In the genomic region with DNA sequence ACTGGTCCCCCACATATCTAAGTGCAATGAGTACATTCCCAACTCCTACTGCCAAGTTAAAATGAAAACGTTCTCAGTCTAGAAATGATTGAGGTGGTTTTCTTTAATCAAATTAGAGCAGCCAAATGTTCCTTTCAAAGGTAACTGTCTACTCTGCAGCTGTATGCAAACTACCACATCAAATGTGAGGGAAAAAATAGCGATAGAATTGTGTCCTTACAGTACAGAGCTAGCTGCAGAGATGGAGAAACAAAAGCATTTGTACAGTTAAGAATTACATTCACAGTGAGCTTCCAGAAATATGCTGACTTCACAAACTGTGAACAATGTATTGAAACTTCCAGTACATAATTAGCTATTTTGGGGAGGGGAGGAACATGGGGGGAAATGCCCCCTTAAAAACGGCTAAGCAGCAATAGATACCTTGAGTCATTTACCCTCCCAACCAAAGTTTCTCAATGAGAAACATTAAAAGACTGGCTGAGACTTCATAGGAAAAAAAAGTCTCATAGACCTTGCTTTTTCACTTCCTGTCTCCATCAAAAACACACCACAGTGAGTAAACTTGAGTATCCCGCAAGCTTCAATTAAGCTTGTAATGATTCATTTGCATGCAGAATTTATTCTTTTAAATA, we compare ENCODE assay signal across 8 cellular contexts. TPM values are rescaled to one million over a fixed set of nuclear protein-coding genes. Genes with fewer than 3 reads are reported as not detected.
DNase-seq lines count a peak whose midpoint lies in the region; ATAC-seq and FAIRE-seq lines count a peak whose summit lies in the region.

No MANE protein-coding gene starts in this region.

- ATAC-seq in GM18909 (IDR thresholded peaks at IDR 0.05; ENCODE audit: poor library complexity, unreplicated experiment) (peak; percentile 58), HG02610 (IDR thresholded peaks at IDR 0.05; ENCODE audit: unreplicated experiment) (peak; percentile 76)

- DNase-seq in NCI-H146 (lab: John Stamatoyannopoulos, UW), result peak; percentile 20
- peak; percentile 26 for DNase-seq in dermis blood vessel endothelial cell
- DNase-seq in NCI-H774 (lab: John Stamatoyannopoulos, UW), result no peak
- no peak for DNase-seq in KG1 (lab: John Stamatoyannopoulos, UW)
- DNase-seq in urothelium cell line (ENCODE audit: low spot score), result no peak
- DNase-seq in pons (ENCODE audit: low spot score), result no peak

- no peak for FAIRE-seq in urothelium cell line (lab: Jason Lieb, UNC)

RNA-seq across cellular contexts. Expression of gene CDK6, which starts 22.9 kb away (rescaled TPM):
- total RNA-seq in dermis blood vessel endothelial cell, result 44.6 and 48.2 TPM in 2 replicates

Comparison
In these comparisons a context has a peak if more than half of its experiments do, and no peak if none do; other contexts are left out.
1. DNase-seq: peak in NCI-H146 (single experiment) and dermis blood vessel endothelial cell (single experiment); none in NCI-H774 (single experiment), KG1 (single experiment), urothelium cell line (single experiment) and pons (single experiment).